ENCODE assay signal across 9 cellular contexts in genomic region chr3:33385423-33385822, GRCh38. TPM values are rescaled to one million over a fixed set of nuclear protein-coding genes. Genes with fewer than 3 reads are reported as not detected.
DNase-seq lines count a peak whose midpoint lies in the region; ATAC-seq, FAIRE-seq and TF ChIP-seq lines count a peak whose summit lies in the region.
"Had no signal": no experiment of that assay in that cellular context is flagged by ENCODE, and none has a peak within 500 bp of the region (broad histone marks: within the 10 kb centered on the region; RNA-seq: fewer than 3 reads in every experiment).

No MANE protein-coding gene starts in this region.

- no peak for TF ChIP-seq CTCF in K562 (IDR thresholded peaks at IDR 0.05 in 2 of 3, conservative IDR thresholded peaks at IDR 0.05 in 1 of 3; ENCODE audit: insufficient read depth in 2 of 3, low read depth in 1 of 3, low read length in 3 of 3)
- no peak for TF ChIP-seq CTCF in gastrocnemius medialis (IDR thresholded peaks at IDR 0.05 in 4 of 5, conservative IDR thresholded peaks at IDR 0.05 in 1 of 5)
- TF ChIP-seq CTCF in GM20000 (IDR thresholded peaks at IDR 0.05; ENCODE audit: extremely low read depth, missing control alignments): no peak

- peak; percentile 93 for ATAC-seq in activated CD4-positive, alpha-beta T cell treated with anti-CD3 and anti-CD28 coated beads for 36 hours
- peak; percentile 99 for ATAC-seq in K562
- ATAC-seq in GM18858 (IDR thresholded peaks at IDR 0.05; ENCODE audit: unreplicated experiment): no peak
- no peak for ATAC-seq in gastrocnemius medialis

- peak overlapping the region; percentile 35 for H3K27ac Mint-ChIP-seq in activated CD4-positive, alpha-beta T cell treated with anti-CD3 and anti-CD28 coated beads for 36 hours

- no TSS peak for BruUV-seq in K562 (replicated peaks; lab: Mats Ljungman, UMichigan)

- H3K4me3 ChIP-seq in K562 (no peak overlapping the region), gastrocnemius medialis (no peak overlapping the region)

- no peaks in the 10 kb centered on the region for H3K9me1 ChIP-seq in K562 (ENCODE audit: control insufficient read depth, insufficient read depth, low read length)

- peaks cover 16% of the 10 kb centered on the region for H3K4me1 Mint-ChIP-seq in activated CD4-positive, alpha-beta T cell treated with anti-CD3 and anti-CD28 coated beads for 36 hours

- no peaks in the 10 kb centered on the region for H4K20me1 ChIP-seq in K562 (replicated peaks; ENCODE audit: control insufficient read depth, insufficient read depth, low read length)

- H3K79me2 ChIP-seq in K562 (ENCODE audit: control insufficient read depth, insufficient read depth, low read length): no peaks in the 10 kb centered on the region

- H3K27me3 ChIP-seq in K562 (ENCODE audit: control insufficient read depth in 2 of 2, insufficient read depth in 2 of 2, low read length in 2 of 2): no peaks in the 10 kb centered on the region
- H3K27me3 ChIP-seq in gastrocnemius medialis: no peaks in the 10 kb centered on the region

- peak; percentile 48; the same call in 1 of the 2 replicates for TF ChIP-seq EP300 in K562 (IDR thresholded peaks at IDR 0.05; ENCODE audit: low read length)

- 0 out of 2 replicates have a peak overlapping the region, but pooled peaks have one; percentile 18 for H2AFZ ChIP-seq in K562 (ENCODE audit: low read depth, low read length)

- peaks cover 53% of the 10 kb centered on the region for H3K36me3 ChIP-seq in KOPT-K1 (ENCODE audit: insufficient read depth, low read length)
- peaks cover 48% of the 10 kb centered on the region for H3K36me3 ChIP-seq in K562 (ENCODE audit: control insufficient read depth, insufficient read depth, low read length)
- peaks cover 0 to 44% of the 10 kb centered on the region in 2 donors for H3K36me3 ChIP-seq in gastrocnemius medialis

- H3K9ac ChIP-seq in K562 (ENCODE audit: insufficient read depth in 1 of 2, low read depth in 2 of 2, low read length in 2 of 2): peak overlapping the region in 1 of 2 experiments; percentile 43; a peak in 1 of 4 replicates

- WGBS in K562 (ENCODE audit: insufficient coverage, low coverage, missing lambda C conversion rate): 16% methylated on average over 5 of the region's 5 CpGs

- H3K9me3 ChIP-seq in KOPT-K1 (ENCODE audit: insufficient read depth, low read length, poor library complexity, severe bottlenecking) (no peaks in the 10 kb centered on the region), K562 (replicated peaks; ENCODE audit: control insufficient read depth, insufficient read depth, low read depth, low read length) (no peaks in the 10 kb centered on the region), gastrocnemius medialis (no peaks in the 10 kb centered on the region)

- TF ChIP-seq POLR2A in K562 (conservative IDR thresholded peaks at IDR 0.05) (peak; percentile 52), gastrocnemius medialis (IDR thresholded peaks at IDR 0.05) (no peak)

- intact Hi-C loops in activated CD4-positive, alpha-beta T cell treated with anti-CD3 and anti-CD28 coated beads for 36 hours (cut with DNase I, micrococcal nuclease): no loop called here
- intact Hi-C loops in K562 (cut with micrococcal nuclease) (loop anchor here (2.0 kb wide), 1 partner anchor 331 kb away; no protein-coding TSS in a partner anchor), gastrocnemius medialis (cut with DNase I; ENCODE audit: low total_unique reads) (no loop called here)

- peak; percentile 94 for FAIRE-seq in K562 (lab: Jason Lieb, UNC)

- H3K4me1 ChIP-seq in K562 (replicated peaks in 1 of 2; ENCODE audit: control insufficient read depth in 2 of 2, insufficient read depth in 2 of 2, low read length in 2 of 2) (peaks cover 0 to 15% of the 10 kb centered on the region in 2 experiments; a peak in 3 of 5 replicates), gastrocnemius medialis (no peaks in the 10 kb centered on the region)

- H3K27me3 Mint-ChIP-seq in activated CD4-positive, alpha-beta T cell treated with anti-CD3 and anti-CD28 coated beads for 36 hours: no peaks in the 10 kb centered on the region

- no peaks in the 10 kb centered on the region for H3K9me3 Mint-ChIP-seq in activated CD4-positive, alpha-beta T cell treated with anti-CD3 and anti-CD28 coated beads for 36 hours (ENCODE audit: low read depth)

- peak; percentile 77 for DNase-seq in activated CD4-positive, alpha-beta T cell treated with anti-CD3 and anti-CD28 coated beads for 36 hours
- DNase-seq in K562 (ENCODE audit: extremely low read depth in 1 of 4, low spot score in 3 of 4) (peak; percentile 63 to 89 (median 76)), gastrocnemius medialis (no peak), NCI-H187 treated with DMSO at 0.1 percent for 48 hours (lab: John Stamatoyannopoulos, UW) (no peak), GM20000 (ENCODE audit: low spot score) (no peak)
- DNase-seq in stimulated activated CD8-positive, alpha-beta memory T cell treated with anti-CD3 and anti-CD28 coated beads, Interleukin-12 subunit alpha, Interleukin-12 subunit beta, amount 100 ng/mL, for 24 hours (ENCODE audit: extremely low read depth): peak; percentile 10
- DNase-seq: Kasumi-1 had no signal

- in situ Hi-C loops in K562 (cut with MboI) (no loop called here), gastrocnemius medialis (cut with MboI; ENCODE audit: low sequenced_read_pairs in 4 of 4) (loop anchor here in 1 of 4 donors (25.0 kb wide), 1 partner anchor 248 kb away; no protein-coding TSS in a partner anchor)

- peak overlapping the region; percentile 7 for H3K27ac ChIP-seq in KOPT-K1 (ENCODE audit: low read depth, low read length, poor library complexity, severe bottlenecking)
- H3K27ac ChIP-seq in K562 (ENCODE audit: extremely low read depth, low read depth, low read length): peak overlapping the region; percentile 69
- H3K27ac ChIP-seq in gastrocnemius medialis: no peak overlapping the region

- H3K4me2 ChIP-seq in K562 (ENCODE audit: insufficient read depth, low read length): peak overlapping the region; percentile 17; the same call in 1 of the 2 replicates

- peaks cover 28% of the 10 kb centered on the region for H3K36me3 Mint-ChIP-seq in activated CD4-positive, alpha-beta T cell treated with anti-CD3 and anti-CD28 coated beads for 36 hours (ENCODE audit: low read depth)

- POLR2A ChIA-PET in activated CD4-positive, alpha-beta T cell treated with anti-CD3 and anti-CD28 coated beads for 36 hours (lab: Charles Lee): no interaction called here
- POLR2A ChIA-PET in K562 (lab: Yijun Ruan, JAX): interaction anchor here (0.5 to 2.1 kb wide), 11 partner anchors 10 to 450 kb away, joined by 3 to 14 read pairs (median 3); no protein-coding TSS in a partner anchor

- CTCF ChIA-PET in activated CD4-positive, alpha-beta T cell treated with anti-CD3 and anti-CD28 coated beads for 36 hours (lab: Charles Lee): interaction anchor here (0.6 to 2.9 kb wide), 5 partner anchors 9 to 425 kb away, joined by 3 to 27 read pairs (median 5); no protein-coding TSS in a partner anchor
- CTCF ChIA-PET in K562 (lab: Yijun Ruan, JAX; ENCODE audit: low intra/inter-chr PET ratio): interaction anchor here (0.6 kb wide), 1 partner anchor 269 kb away, joined by 3 read pairs; no protein-coding TSS in a partner anchor

- TF ChIP-seq RAD21 in K562 (CRISPR knock-in tag; conservative IDR thresholded peaks at IDR 0.05 in 1 of 2, IDR thresholded peaks at IDR 0.05 in 1 of 2): no peak

- H3K4me3 Mint-ChIP-seq in activated CD4-positive, alpha-beta T cell treated with anti-CD3 and anti-CD28 coated beads for 36 hours: no peak overlapping the region

TF ChIP-seq in K562, 482 proteins besides CTCF, POLR2A, EP300 and RAD21 (continues in another document):
- TF ChIP-seq HDAC1 (IDR thresholded peaks at IDR 0.05): peak in 1 of 2 experiments; percentile 46; a peak in 1 of 4 replicates
- TF ChIP-seq MCM2 (IDR thresholded peaks at IDR 0.05; ENCODE audit: low read depth): no peak
- TF ChIP-seq COPS2 (conservative IDR thresholded peaks at IDR 0.05): no peak
- TF ChIP-seq MNT (conservative IDR thresholded peaks at IDR 0.05): peak; percentile 32 to 59; a peak in 1 of 4 replicates
- no peak for TF ChIP-seq RBM15 (IDR thresholded peaks at IDR 0.05; ENCODE audit: insufficient read depth, low read length)
- peak; percentile 55 for TF ChIP-seq SMAD4 (CRISPR knock-in tag; conservative IDR thresholded peaks at IDR 0.05)

RNA-seq across cellular contexts. Expression of gene UBP1, which starts 54.8 kb away (rescaled TPM):
- total RNA-seq in activated CD4-positive, alpha-beta T cell treated with anti-CD3 and anti-CD28 coated beads for 36 hours: 10 to 100 TPM; 54.8 to 66.0 TPM
- total RNA-seq in K562 (2011; cell fraction: chromatin; rRNA removed; ENCODE audit: low replicate concordance): 238 and 355 TPM in 2 replicates
- total RNA-seq in K562 (2011; cell fraction: nucleolus; rRNA removed): 95.6 and 112 TPM in 2 replicates
- total RNA-seq in K562 (2011; cell fraction: nucleoplasm; rRNA removed): 131 and 137 TPM in 2 replicates
- 46.6 and 56.7 TPM in 2 replicates for total RNA-seq in K562 (2014; rRNA removed)
- 64.0 and 66.0 TPM in 2 replicates for total RNA-seq in K562 (2014; rRNA removed; fragmentation: Illumina TruSeq; extraction: Trizol)
- 78.5 and 85.2 TPM in 2 replicates for total RNA-seq in K562 (2015; rRNA removed; fragmentation: Illumina TruSeq; extraction: Trizol)
- total RNA-seq in K562 (2021): 79.6 and 81.0 TPM in 2 replicates
- 111 and 139 TPM in 2 replicates for polyA plus RNA-seq in K562 (2011; rRNA removed)
- polyA plus RNA-seq in K562 (2011; cell fraction: cytosol; rRNA removed): 33.3 and 46.7 TPM in 2 replicates
- polyA plus RNA-seq in K562 (2011; cell fraction: nucleus; rRNA removed): 222 and 235 TPM in 2 replicates
- polyA plus RNA-seq in K562 (2012): 42.8 and 72.4 TPM in 2 replicates
- polyA plus RNA-seq in K562 (2014; fragmentation: Illumina TruSeq; extraction: Trizol): 117 and 143 TPM in 2 replicates
- polyA plus RNA-seq in K562 (2014; fragmentation: Nextera tagmentation; extraction: Ambion mirVana): 10 to 100 TPM; 13.6 to 17.4 TPM
- 87.5 and 109 TPM in 2 replicates for polyA plus RNA-seq in K562 (2014; rRNA removed)
- 143 and 157 TPM in 2 replicates for polyA minus RNA-seq in K562 (2011; rRNA and poly(A)+ RNA removed)
- polyA minus RNA-seq in K562 (2011; cell fraction: cytosol; rRNA and poly(A)+ RNA removed): 43.0 and 60.2 TPM in 2 replicates
- polyA minus RNA-seq in K562 (2011; cell fraction: nucleus; rRNA and poly(A)+ RNA removed): 75.7 and 104 TPM in 2 replicates
- total RNA-seq in gastrocnemius medialis: 10 to 100 TPM; 19.1 to 28.9 (median 24.2) TPM

Comparison
In these comparisons a context has a peak if more than half of its experiments do, and no peak if none do; other contexts are left out.
1. H3K27ac ChIP-seq: peak in KOPT-K1 (single experiment) and K562 (single experiment); none in gastrocnemius medialis (0 of 4).
2. ATAC-seq: peak in activated CD4-positive, alpha-beta T cell treated with anti-CD3 and anti-CD28 coated beads for 36 hours (single experiment) and K562 (single experiment); none in GM18858 (single experiment) and gastrocnemius medialis (0 of 2).
3. DNase-seq: peak in activated CD4-positive, alpha-beta T cell treated with anti-CD3 and anti-CD28 coated beads for 36 hours (single experiment), K562 (4 of 4) and stimulated activated CD8-positive, alpha-beta memory T cell treated with anti-CD3 and anti-CD28 coated beads, Interleukin-12 subunit alpha, Interleukin-12 subunit beta, amount 100 ng/mL, for 24 hours (single experiment); none in gastrocnemius medialis (0 of 2), NCI-H187 treated with DMSO at 0.1 percent for 48 hours (single experiment) and GM20000 (single experiment).